Comparison of ENCODE assay signal across 19 cellular contexts in genomic region chr2:206983156-206983875, GRCh38. TPM values are rescaled to one million over a fixed set of nuclear protein-coding genes. Genes with fewer than 3 reads are reported as not detected.
DNase-seq lines count a peak whose midpoint lies in the region; ATAC-seq, FAIRE-seq and TF ChIP-seq lines count a peak whose summit lies in the region.
"Had no signal": no experiment of that assay in that cellular context is flagged by ENCODE, and none has a peak within 500 bp of the region (broad histone marks: within the 10 kb centered on the region; RNA-seq: fewer than 3 reads in every experiment).

No MANE protein-coding gene starts in this region.

- H3K27ac ChIP-seq in breast epithelium (no peak overlapping the region), left lung (no peak overlapping the region)
- H3K27ac ChIP-seq: hepatocyte had no signal

- POLR2A ChIA-PET in MCF 10A (lab: Yijun Ruan, JAX): interaction anchor here (0.8 to 1.9 kb wide), 6 partner anchors 181 to 501 kb away, joined by 3 to 6 read pairs (median 4); partner anchors contain the start of gene KLF7

- no peak for FAIRE-seq in frontal cortex (lab: Jason Lieb, UNC)
- FAIRE-seq: urothelium cell line had no signal

- ATAC-seq in left lung (peak; percentile 20), HG02884 (IDR thresholded peaks at IDR 0.05; ENCODE audit: unreplicated experiment) (no peak)
- ATAC-seq: left lobe of liver had no signal

- H3K27me3 ChIP-seq in breast epithelium (no peaks in the 10 kb centered on the region), left lung (no peaks in the 10 kb centered on the region)
- H3K27me3 ChIP-seq: hepatocyte had no signal

- no peak overlapping the region for H3K27ac Mint-ChIP-seq in MCF 10A (ENCODE audit: low read depth, unreplicated experiment)
- H3K27ac Mint-ChIP-seq in activated T-helper 2 cell treated with anti-CD3 and anti-CD28 coated beads, Interferon-gamma antibody, Interleukin-2, Interleukin-4, amounts not matched to agents 10 μg/mL and 5 μg/mL and 100 μg/mL, durations not matched to agents 14 hours and 24 hours and 36 hours: no peak overlapping the region
- H3K27ac Mint-ChIP-seq: activated B cell treated with CpG ODN at 0.5 μM for 24 hours had no signal

- intact Hi-C loops in MCF 10A (cut with micrococcal nuclease): loop anchor here (5.0 kb wide), 4 partner anchors 89 to 359 kb away; no protein-coding TSS in a partner anchor
- intact Hi-C loops in breast epithelium (cut with DNase I; ENCODE audit: low total_unique reads): no loop called here
- intact Hi-C loops in left lung (cut with DNase I): loop anchor here (10.0 kb wide), 2 partner anchors 181 to 491 kb away; partner anchors contain the start of gene KLF7 (in 1 of the 2)
- intact Hi-C loops in activated T-helper 2 cell treated with anti-CD3 and anti-CD28 coated beads, Interferon-gamma antibody, Interleukin-2, Interleukin-4, amounts not matched to agents 10 μg/mL and 5 μg/mL and 100 μg/mL, durations not matched to agents 14 hours and 24 hours and 36 hours (cut with micrococcal nuclease): loop anchor here (5.0 to 10.0 kb wide), 3 partner anchors 239 to 351 kb away; no protein-coding TSS in a partner anchor

- H3K4me1 ChIP-seq in breast epithelium: no peaks in the 10 kb centered on the region
- H3K4me1 ChIP-seq in left lung: peaks cover 3 to 33% of the 10 kb centered on the region in 2 donors
- H3K4me1 ChIP-seq: Caco-2 had no signal

- H3K9me3 Mint-ChIP-seq in MCF 10A (ENCODE audit: unreplicated experiment): no peaks in the 10 kb centered on the region
- H3K9me3 Mint-ChIP-seq in activated T-helper 2 cell treated with anti-CD3 and anti-CD28 coated beads, Interferon-gamma antibody, Interleukin-2, Interleukin-4, amounts not matched to agents 10 μg/mL and 5 μg/mL and 100 μg/mL, durations not matched to agents 14 hours and 24 hours and 36 hours: no peaks in the 10 kb centered on the region
- H3K9me3 Mint-ChIP-seq: activated B cell treated with CpG ODN at 0.5 μM for 24 hours had no signal

- H3K36me3 ChIP-seq in breast epithelium: no peaks in the 10 kb centered on the region
- no peaks in the 10 kb centered on the region for H3K36me3 ChIP-seq in left lung

- DNase-seq in MCF 10A (ENCODE audit: unreplicated experiment) (peak; percentile 57), breast epithelium (ENCODE audit: low spot score in 2 of 2) (no peak), astrocyte of the hippocampus (ENCODE audit: low read depth, low spot score) (peak; percentile 25), left lung (no peak), frontal cortex (ENCODE audit: low spot score in 2 of 2) (no peak)
- no peak for DNase-seq in stimulated activated naive CD4-positive, alpha-beta T cell treated with Interleukin-2 at 50 U/mL for 16 hours (lab: John Stamatoyannopoulos, UW)
- no peak for DNase-seq in activated T-helper 2 cell treated with anti-CD3 and anti-CD28 coated beads, Interferon-gamma antibody, Interleukin-2, Interleukin-4, amounts not matched to agents 10 μg/mL and 5 μg/mL and 100 μg/mL, durations not matched to agents 14 hours and 24 hours and 36 hours (ENCODE audit: low spot score)
- DNase-seq: activated B cell treated with CpG ODN at 0.5 μM for 24 hours; activated naive CD4-positive, alpha-beta T cell treated with anti-CD3 and anti-CD28 coated beads, Interleukin-2, amount 50 U/mL, for 16 hours; Caco-2; NCI-H1105; NCI-H345; stimulated activated naive CD8-positive, alpha-beta T cell treated with anti-CD3 and anti-CD28 coated beads, Interleukin-15, Interleukin-2, amounts not matched to agents 100 U/mL and 50 U/mL, for 24 hours; SW 1271 had no signal

- peaks cover 22% of the 10 kb centered on the region for H3K4me1 Mint-ChIP-seq in MCF 10A (ENCODE audit: insufficient read depth, unreplicated experiment)
- peaks cover 24% of the 10 kb centered on the region for H3K4me1 Mint-ChIP-seq in activated T-helper 2 cell treated with anti-CD3 and anti-CD28 coated beads, Interferon-gamma antibody, Interleukin-2, Interleukin-4, amounts not matched to agents 10 μg/mL and 5 μg/mL and 100 μg/mL, durations not matched to agents 14 hours and 24 hours and 36 hours (ENCODE audit: low read depth)
- H3K4me1 Mint-ChIP-seq: activated B cell treated with CpG ODN at 0.5 μM for 24 hours had no signal

- TF ChIP-seq POLR2A in breast epithelium (IDR thresholded peaks at IDR 0.05): no peak

- no peaks in the 10 kb centered on the region for H3K27me3 Mint-ChIP-seq in MCF 10A (ENCODE audit: insufficient read depth, unreplicated experiment)
- peaks cover 2% of the 10 kb centered on the region for H3K27me3 Mint-ChIP-seq in activated T-helper 2 cell treated with anti-CD3 and anti-CD28 coated beads, Interferon-gamma antibody, Interleukin-2, Interleukin-4, amounts not matched to agents 10 μg/mL and 5 μg/mL and 100 μg/mL, durations not matched to agents 14 hours and 24 hours and 36 hours (ENCODE audit: low read depth)

- no peak for TF ChIP-seq CTCF in MCF 10A (IDR thresholded peaks at IDR 0.05; ENCODE audit: unreplicated experiment)
- TF ChIP-seq CTCF in breast epithelium (IDR thresholded peaks at IDR 0.05): no peak
- TF ChIP-seq CTCF in left lung (IDR thresholded peaks at IDR 0.05): no peak

- H3K4me3 Mint-ChIP-seq in MCF 10A (ENCODE audit: unreplicated experiment): no peak overlapping the region
- H3K4me3 Mint-ChIP-seq in activated T-helper 2 cell treated with anti-CD3 and anti-CD28 coated beads, Interferon-gamma antibody, Interleukin-2, Interleukin-4, amounts not matched to agents 10 μg/mL and 5 μg/mL and 100 μg/mL, durations not matched to agents 14 hours and 24 hours and 36 hours (ENCODE audit: low read depth): no peak overlapping the region
- H3K4me3 Mint-ChIP-seq: activated B cell treated with CpG ODN at 0.5 μM for 24 hours had no signal

- H3K9me3 ChIP-seq in breast epithelium (no peaks in the 10 kb centered on the region), left lung (no peaks in the 10 kb centered on the region)
- H3K9me3 ChIP-seq: Caco-2 had no signal

- H3K4me3 ChIP-seq in breast epithelium: no peak overlapping the region
- H3K4me3 ChIP-seq in left lung: no peak overlapping the region
- H3K4me3 ChIP-seq: hepatocyte, smooth muscle cell had no signal

- CTCF ChIA-PET in MCF 10A (lab: Yijun Ruan, JAX): interaction anchor here (0.6 to 6.4 kb wide), 20 partner anchors 12 to 897 kb away, joined by 3 to 134 read pairs (median 4); partner anchors contain the start of genes INO80D and KLF7

- BruUV-seq in MCF 10A (replicated peaks; lab: Mats Ljungman, UMichigan): no TSS peak

- no peaks in the 10 kb centered on the region for H3K36me3 Mint-ChIP-seq in MCF 10A (ENCODE audit: insufficient read depth, unreplicated experiment)
- no peaks in the 10 kb centered on the region for H3K36me3 Mint-ChIP-seq in activated T-helper 2 cell treated with anti-CD3 and anti-CD28 coated beads, Interferon-gamma antibody, Interleukin-2, Interleukin-4, amounts not matched to agents 10 μg/mL and 5 μg/mL and 100 μg/mL, durations not matched to agents 14 hours and 24 hours and 36 hours (ENCODE audit: low read depth)

RNA-seq across cellular contexts. Expression of gene CPO, which starts 44.0 kb away (rescaled TPM):
- total RNA-seq in MCF 10A (2022) (not detected in 2 replicates), breast epithelium (1 to 10 TPM in 1 of 3 donors, under 1 TPM in 2; 0.66 to 1.6 (median 0.96) TPM), left lung (under 1 TPM; 0.20 to 0.37 TPM), frontal cortex (not detected)
- not detected in 2 replicates for total RNA-seq in activated T-helper 2 cell treated with anti-CD3 and anti-CD28 coated beads, Interferon-gamma antibody, Interleukin-2, Interleukin-4, amounts not matched to agents 10 μg/mL and 5 μg/mL and 100 μg/mL, durations not matched to agents 14 hours and 24 hours and 36 hours
- total RNA-seq: activated B cell treated with CpG ODN at 0.5 μM for 24 hours, Caco-2, hepatocyte, smooth muscle cell had no signal

Comparison
In these comparisons a context has a peak if more than half of its experiments do, and no peak if none do; other contexts are left out.
1. DNase-seq: peak in MCF 10A (single experiment) and astrocyte of the hippocampus (single experiment); none in breast epithelium (0 of 2), left lung (0 of 2), frontal cortex (0 of 2), stimulated activated naive CD4-positive, alpha-beta T cell treated with Interleukin-2 at 50 U/mL for 16 hours (single experiment) and activated T-helper 2 cell treated with anti-CD3 and anti-CD28 coated beads, Interferon-gamma antibody, Interleukin-2, Interleukin-4, amounts not matched to agents 10 μg/mL and 5 μg/mL and 100 μg/mL, durations not matched to agents 14 hours and 24 hours and 36 hours (single experiment).